1 cellular context compared by ENCODE assay signal in the genomic region with DNA sequence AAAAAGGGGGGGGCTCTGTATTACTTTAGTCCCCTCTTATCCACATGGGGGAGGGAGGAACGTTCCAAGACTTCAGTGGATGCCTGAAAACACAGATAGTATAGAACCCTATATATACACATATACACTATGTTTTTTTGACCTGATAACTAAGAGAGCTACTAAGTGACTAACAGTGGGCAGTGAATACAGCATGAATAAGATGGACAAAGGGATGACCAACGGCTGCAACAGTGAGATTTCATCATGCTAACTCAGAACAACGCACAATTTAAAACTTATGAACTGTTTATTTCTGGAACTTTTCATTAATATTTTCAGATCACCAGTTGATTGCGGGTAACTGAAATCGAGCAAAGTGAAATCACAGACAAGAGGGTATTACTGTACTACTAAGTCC.
TF ChIP-seq lines count a peak whose summit lies in the region.

No MANE protein-coding gene starts in this region.

TF ChIP-seq in K562, 482 proteins besides CTCF, POLR2A, EP300 and RAD21 (continues in another document):
- TF ChIP-seq POLR2AphosphoS2 (IDR thresholded peaks at IDR 0.05; ENCODE audit: low read length): no peak
- no peak for TF ChIP-seq HDGF (IDR thresholded peaks at IDR 0.05)
- TF ChIP-seq, protein P1, sequence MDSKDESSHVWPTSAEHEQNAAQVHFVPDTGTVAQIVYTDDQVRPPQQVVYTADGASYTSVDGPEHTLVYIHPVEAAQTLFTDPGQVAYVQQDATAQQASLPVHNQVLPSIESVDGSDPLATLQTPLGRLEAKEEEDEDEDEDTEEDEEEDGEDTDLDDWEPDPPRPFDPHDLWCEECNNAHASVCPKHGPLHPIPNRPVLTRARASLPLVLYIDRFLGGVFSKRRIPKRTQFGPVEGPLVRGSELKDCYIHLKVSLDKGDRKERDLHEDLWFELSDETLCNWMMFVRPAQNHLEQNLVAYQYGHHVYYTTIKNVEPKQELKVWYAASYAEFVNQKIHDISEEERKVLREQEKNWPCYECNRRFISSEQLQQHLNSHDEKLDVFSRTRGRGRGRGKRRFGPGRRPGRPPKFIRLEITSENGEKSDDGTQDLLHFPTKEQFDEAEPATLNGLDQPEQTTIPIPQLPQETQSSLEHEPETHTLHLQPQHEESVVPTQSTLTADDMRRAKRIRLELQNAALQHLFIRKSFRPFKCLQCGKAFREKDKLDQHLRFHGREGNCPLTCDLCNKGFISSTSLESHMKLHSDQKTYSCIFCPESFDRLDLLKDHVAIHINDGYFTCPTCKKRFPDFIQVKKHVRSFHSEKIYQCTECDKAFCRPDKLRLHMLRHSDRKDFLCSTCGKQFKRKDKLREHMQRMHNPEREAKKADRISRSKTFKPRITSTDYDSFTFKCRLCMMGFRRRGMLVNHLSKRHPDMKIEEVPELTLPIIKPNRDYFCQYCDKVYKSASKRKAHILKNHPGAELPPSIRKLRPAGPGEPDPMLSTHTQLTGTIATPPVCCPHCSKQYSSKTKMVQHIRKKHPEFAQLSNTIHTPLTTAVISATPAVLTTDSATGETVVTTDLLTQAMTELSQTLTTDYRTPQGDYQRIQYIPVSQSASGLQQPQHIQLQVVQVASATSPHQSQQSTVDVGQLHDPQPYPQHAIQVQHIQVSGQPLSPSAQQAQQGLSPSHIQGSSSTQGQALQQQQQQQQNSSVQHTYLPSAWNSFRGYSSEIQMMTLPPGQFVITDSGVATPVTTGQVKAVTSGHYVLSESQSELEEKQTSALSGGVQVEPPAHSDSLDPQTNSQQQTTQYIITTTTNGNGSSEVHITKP (IDR thresholded peaks at IDR 0.05; ENCODE audit: partially characterized antibody): no peak
- TF ChIP-seq ZNF589 (CRISPR knock-in tag; IDR thresholded peaks at IDR 0.05; ENCODE audit: low read depth): no peak
- TF ChIP-seq, protein P2, sequence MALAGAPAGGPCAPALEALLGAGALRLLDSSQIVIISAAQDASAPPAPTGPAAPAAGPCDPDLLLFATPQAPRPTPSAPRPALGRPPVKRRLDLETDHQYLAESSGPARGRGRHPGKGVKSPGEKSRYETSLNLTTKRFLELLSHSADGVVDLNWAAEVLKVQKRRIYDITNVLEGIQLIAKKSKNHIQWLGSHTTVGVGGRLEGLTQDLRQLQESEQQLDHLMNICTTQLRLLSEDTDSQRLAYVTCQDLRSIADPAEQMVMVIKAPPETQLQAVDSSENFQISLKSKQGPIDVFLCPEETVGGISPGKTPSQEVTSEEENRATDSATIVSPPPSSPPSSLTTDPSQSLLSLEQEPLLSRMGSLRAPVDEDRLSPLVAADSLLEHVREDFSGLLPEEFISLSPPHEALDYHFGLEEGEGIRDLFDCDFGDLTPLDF (CRISPR knock-in tag; IDR thresholded peaks at IDR 0.05): no peak
- TF ChIP-seq, protein P3, sequence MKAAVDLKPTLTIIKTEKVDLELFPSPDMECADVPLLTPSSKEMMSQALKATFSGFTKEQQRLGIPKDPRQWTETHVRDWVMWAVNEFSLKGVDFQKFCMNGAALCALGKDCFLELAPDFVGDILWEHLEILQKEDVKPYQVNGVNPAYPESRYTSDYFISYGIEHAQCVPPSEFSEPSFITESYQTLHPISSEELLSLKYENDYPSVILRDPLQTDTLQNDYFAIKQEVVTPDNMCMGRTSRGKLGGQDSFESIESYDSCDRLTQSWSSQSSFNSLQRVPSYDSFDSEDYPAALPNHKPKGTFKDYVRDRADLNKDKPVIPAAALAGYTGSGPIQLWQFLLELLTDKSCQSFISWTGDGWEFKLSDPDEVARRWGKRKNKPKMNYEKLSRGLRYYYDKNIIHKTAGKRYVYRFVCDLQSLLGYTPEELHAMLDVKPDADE (conservative IDR thresholded peaks at IDR 0.05; ENCODE audit: control insufficient read depth, low read depth, low read length): no peak
- TF ChIP-seq, protein P4, sequence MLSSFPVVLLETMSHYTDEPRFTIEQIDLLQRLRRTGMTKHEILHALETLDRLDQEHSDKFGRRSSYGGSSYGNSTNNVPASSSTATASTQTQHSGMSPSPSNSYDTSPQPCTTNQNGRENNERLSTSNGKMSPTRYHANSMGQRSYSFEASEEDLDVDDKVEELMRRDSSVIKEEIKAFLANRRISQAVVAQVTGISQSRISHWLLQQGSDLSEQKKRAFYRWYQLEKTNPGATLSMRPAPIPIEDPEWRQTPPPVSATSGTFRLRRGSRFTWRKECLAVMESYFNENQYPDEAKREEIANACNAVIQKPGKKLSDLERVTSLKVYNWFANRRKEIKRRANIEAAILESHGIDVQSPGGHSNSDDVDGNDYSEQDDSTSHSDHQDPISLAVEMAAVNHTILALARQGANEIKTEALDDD (IDR thresholded peaks at IDR 0.05): peak; percentile 50; the same call in 1 of the 2 replicates
- TF ChIP-seq CEBPG (CRISPR knock-in tag; IDR thresholded peaks at IDR 0.05): no peak
- TF ChIP-seq CEBPG (tag; conservative IDR thresholded peaks at IDR 0.05 in 1 of 2, IDR thresholded peaks at IDR 0.05 in 1 of 2): peak in 1 of 2 experiments; percentile 43; a peak in 1 of 4 replicates
- TF ChIP-seq FOXM1 (IDR thresholded peaks at IDR 0.05; ENCODE audit: low read depth): 0 out of 2 replicates have a peak, but pooled peaks have one; percentile 16
- no peak for TF ChIP-seq FOXM1 (CRISPR knock-in tag; IDR thresholded peaks at IDR 0.05; ENCODE audit: low read depth)
- no peak for TF ChIP-seq NFIC (IDR thresholded peaks at IDR 0.05)
- TF ChIP-seq BMI1 (IDR thresholded peaks at IDR 0.05; ENCODE audit: low read length): no peak
- TF ChIP-seq ZBTB8A (IDR thresholded peaks at IDR 0.05; ENCODE audit: partially characterized antibody): no peak
- no peak for TF ChIP-seq TBL1XR1 (IDR thresholded peaks at IDR 0.05; ENCODE audit: low read length in 2 of 2)
- TF ChIP-seq CREB1 (IDR thresholded peaks at IDR 0.05): no peak
- no peak for TF ChIP-seq CREB1 (CRISPR knock-in tag; IDR thresholded peaks at IDR 0.05)
- TF ChIP-seq, protein P5, sequence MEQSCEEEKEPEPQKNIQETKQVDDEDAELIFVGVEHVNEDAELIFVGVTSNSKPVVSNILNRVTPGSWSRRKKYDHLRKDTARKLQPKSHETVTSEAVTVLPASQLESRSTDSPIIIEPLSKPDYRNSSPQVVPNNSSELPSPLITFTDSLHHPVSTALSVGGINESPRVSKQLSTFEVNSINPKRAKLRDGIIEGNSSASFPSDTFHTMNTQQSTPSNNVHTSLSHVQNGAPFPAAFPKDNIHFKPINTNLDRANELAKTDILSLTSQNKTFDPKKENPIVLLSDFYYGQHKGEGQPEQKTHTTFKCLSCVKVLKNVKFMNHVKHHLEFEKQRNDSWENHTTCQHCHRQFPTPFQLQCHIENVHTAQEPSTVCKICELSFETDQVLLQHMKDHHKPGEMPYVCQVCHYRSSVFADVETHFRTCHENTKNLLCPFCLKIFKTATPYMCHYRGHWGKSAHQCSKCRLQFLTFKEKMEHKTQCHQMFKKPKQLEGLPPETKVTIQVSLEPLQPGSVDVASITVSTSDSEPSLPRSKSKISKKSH (CRISPR knock-in tag; IDR thresholded peaks at IDR 0.05): no peak
- TF ChIP-seq, protein P6, sequence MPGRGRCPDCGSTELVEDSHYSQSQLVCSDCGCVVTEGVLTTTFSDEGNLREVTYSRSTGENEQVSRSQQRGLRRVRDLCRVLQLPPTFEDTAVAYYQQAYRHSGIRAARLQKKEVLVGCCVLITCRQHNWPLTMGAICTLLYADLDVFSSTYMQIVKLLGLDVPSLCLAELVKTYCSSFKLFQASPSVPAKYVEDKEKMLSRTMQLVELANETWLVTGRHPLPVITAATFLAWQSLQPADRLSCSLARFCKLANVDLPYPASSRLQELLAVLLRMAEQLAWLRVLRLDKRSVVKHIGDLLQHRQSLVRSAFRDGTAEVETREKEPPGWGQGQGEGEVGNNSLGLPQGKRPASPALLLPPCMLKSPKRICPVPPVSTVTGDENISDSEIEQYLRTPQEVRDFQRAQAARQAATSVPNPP (IDR thresholded peaks at IDR 0.05; ENCODE audit: borderline replicate concordance, insufficient read depth, insufficient read length): no peak
- TF ChIP-seq, protein P7, sequence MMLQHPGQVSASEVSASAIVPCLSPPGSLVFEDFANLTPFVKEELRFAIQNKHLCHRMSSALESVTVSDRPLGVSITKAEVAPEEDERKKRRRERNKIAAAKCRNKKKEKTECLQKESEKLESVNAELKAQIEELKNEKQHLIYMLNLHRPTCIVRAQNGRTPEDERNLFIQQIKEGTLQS (IDR thresholded peaks at IDR 0.05): peak; percentile 60
- TF ChIP-seq, protein P7 (CRISPR knock-in tag; conservative IDR thresholded peaks at IDR 0.05): no peak
- no peak for TF ChIP-seq IRF2 (CRISPR knock-in tag; IDR thresholded peaks at IDR 0.05)
- TF ChIP-seq, protein P8, sequence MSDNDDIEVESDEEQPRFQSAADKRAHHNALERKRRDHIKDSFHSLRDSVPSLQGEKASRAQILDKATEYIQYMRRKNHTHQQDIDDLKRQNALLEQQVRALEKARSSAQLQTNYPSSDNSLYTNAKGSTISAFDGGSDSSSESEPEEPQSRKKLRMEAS (CRISPR knock-in tag; IDR thresholded peaks at IDR 0.05): no peak
- TF ChIP-seq, protein P9, sequence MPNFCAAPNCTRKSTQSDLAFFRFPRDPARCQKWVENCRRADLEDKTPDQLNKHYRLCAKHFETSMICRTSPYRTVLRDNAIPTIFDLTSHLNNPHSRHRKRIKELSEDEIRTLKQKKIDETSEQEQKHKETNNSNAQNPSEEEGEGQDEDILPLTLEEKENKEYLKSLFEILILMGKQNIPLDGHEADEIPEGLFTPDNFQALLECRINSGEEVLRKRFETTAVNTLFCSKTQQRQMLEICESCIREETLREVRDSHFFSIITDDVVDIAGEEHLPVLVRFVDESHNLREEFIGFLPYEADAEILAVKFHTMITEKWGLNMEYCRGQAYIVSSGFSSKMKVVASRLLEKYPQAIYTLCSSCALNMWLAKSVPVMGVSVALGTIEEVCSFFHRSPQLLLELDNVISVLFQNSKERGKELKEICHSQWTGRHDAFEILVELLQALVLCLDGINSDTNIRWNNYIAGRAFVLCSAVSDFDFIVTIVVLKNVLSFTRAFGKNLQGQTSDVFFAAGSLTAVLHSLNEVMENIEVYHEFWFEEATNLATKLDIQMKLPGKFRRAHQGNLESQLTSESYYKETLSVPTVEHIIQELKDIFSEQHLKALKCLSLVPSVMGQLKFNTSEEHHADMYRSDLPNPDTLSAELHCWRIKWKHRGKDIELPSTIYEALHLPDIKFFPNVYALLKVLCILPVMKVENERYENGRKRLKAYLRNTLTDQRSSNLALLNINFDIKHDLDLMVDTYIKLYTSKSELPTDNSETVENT (CRISPR knock-in tag; IDR thresholded peaks at IDR 0.05): no peak
- TF ChIP-seq XRCC4 (IDR thresholded peaks at IDR 0.05; ENCODE audit: extremely low read depth, insufficient read depth, insufficient read length): no peak
- TF ChIP-seq SETDB1 (IDR thresholded peaks at IDR 0.05; ENCODE audit: low read length): no peak
